Comparison of ENCODE assay signal across 8 cellular contexts in genomic region chr2:225668606-225669266, GRCh38.
A peak's percentile ranks its signal among the peaks of the same experiment; 100 is the strongest.
DNase-seq lines count a peak whose midpoint lies in the region; ATAC-seq and TF ChIP-seq lines count a peak whose summit lies in the region.

No MANE protein-coding gene starts in this region.

- H3K9me3 Mint-ChIP-seq in osteocyte (ENCODE audit: unreplicated experiment): no peaks in the 10 kb centered on the region

- H3K27me3 Mint-ChIP-seq in osteocyte (ENCODE audit: unreplicated experiment): peaks cover 14% of the 10 kb centered on the region

- H3K27ac Mint-ChIP-seq in osteocyte (ENCODE audit: unreplicated experiment): no peak overlapping the region

- no peaks in the 10 kb centered on the region for H3K4me1 Mint-ChIP-seq in osteocyte (ENCODE audit: unreplicated experiment)

- peak; percentile 80 for TF ChIP-seq CTCF in osteocyte (IDR thresholded peaks at IDR 0.05)

- DNase-seq in CMK (ENCODE audit: low read depth) (peak; percentile 21), NCI-H1048 (lab: John Stamatoyannopoulos, UW) (peak; percentile 32), SKM-1 treated with dmso at 0.1 percent for 144 hours (lab: John Stamatoyannopoulos, UW; ENCODE audit: unreplicated experiment) (peak; percentile 72), fibroblast of gingiva (ENCODE audit: low read depth) (peak; percentile 62), osteocyte (ENCODE audit: extremely low spot score, unreplicated experiment) (no peak), OCI-M2 (lab: John Stamatoyannopoulos, UW; ENCODE audit: unreplicated experiment) (no peak)

- ATAC-seq in GM18511 (IDR thresholded peaks at IDR 0.05; ENCODE audit: unreplicated experiment) (peak; percentile 91), HG02840 (IDR thresholded peaks at IDR 0.05; ENCODE audit: low FRiP score, unreplicated experiment) (peak; percentile 77)

- H3K4me3 Mint-ChIP-seq in osteocyte (ENCODE audit: unreplicated experiment): no peak overlapping the region

- H3K36me3 Mint-ChIP-seq in osteocyte (ENCODE audit: unreplicated experiment): no peaks in the 10 kb centered on the region

Comparison
In these comparisons a context has a peak if more than half of its experiments do, and no peak if none do; other contexts are left out.
1. DNase-seq: peak in CMK (single experiment), NCI-H1048 (single experiment), SKM-1 treated with dmso at 0.1 percent for 144 hours (single experiment) and fibroblast of gingiva (single experiment); none in osteocyte (single experiment) and OCI-M2 (single experiment).